ENCODE assay signal across 2 cellular contexts in the genomic region with DNA sequence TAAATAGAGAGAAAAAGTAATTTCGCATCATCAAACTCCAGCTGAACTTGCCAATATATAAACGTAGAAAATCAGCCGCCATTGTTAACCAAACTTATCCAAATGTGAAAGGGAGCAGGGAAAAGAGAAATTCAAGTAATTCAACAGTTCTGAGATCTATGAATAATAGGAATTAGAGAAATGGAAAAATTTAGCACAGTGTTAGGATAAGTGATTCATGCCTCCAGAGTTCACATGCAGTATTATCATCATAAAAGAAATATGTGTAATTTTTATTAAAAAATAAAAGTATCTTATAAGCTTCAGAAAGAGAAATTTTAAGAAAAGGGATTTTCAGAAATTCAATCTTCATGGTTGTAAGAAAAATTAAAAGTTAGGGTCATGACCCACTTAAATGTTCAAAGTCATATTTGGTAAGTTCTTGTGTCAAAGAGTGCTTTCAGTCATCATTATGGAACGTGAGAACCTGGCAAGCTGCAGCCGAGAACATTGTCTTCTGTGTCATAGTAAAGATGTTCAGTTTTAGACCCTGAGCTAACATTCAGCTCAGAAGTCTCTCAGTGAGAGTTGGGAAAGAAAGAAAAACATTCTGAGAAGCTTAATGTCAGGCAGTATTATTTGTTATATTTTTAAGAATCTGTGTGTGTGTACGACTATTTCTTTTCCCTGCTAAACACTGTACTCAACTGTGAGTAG.
TF ChIP-seq lines count a peak whose summit lies in the region.

No MANE protein-coding gene starts in this region.

TF ChIP-seq in SK-N-SH treated with all-trans-retinoic acid at 6 μM for 48 hours, 23 proteins besides CTCF, POLR2A, EP300 and RAD21 (continued from another document):
- TF ChIP-seq TSHZ2 (CRISPR knock-in tag; IDR thresholded peaks at IDR 0.05): no peak
- no peak for TF ChIP-seq ZFP30 (CRISPR knock-in tag; IDR thresholded peaks at IDR 0.05)
- no peak for TF ChIP-seq ZFP3 (CRISPR knock-in tag; IDR thresholded peaks at IDR 0.05)
- TF ChIP-seq RARB (CRISPR knock-in tag; IDR thresholded peaks at IDR 0.05): no peak
- no peak for TF ChIP-seq TCF4 (CRISPR knock-in tag; IDR thresholded peaks at IDR 0.05; ENCODE audit: borderline replicate concordance)
- TF ChIP-seq SNAI2 (CRISPR knock-in tag; IDR thresholded peaks at IDR 0.05): no peak
- no peak for TF ChIP-seq ZC3H10 (CRISPR knock-in tag; IDR thresholded peaks at IDR 0.05)
- no peak for TF ChIP-seq BACH2 (CRISPR knock-in tag; IDR thresholded peaks at IDR 0.05; ENCODE audit: borderline replicate concordance)
- TF ChIP-seq PPARA (CRISPR knock-in tag; IDR thresholded peaks at IDR 0.05; ENCODE audit: borderline replicate concordance): no peak

TF ChIP-seq in SK-N-SH, 30 proteins besides CTCF, POLR2A, EP300 and RAD21 (continued from another document):
- TF ChIP-seq, protein P1, sequence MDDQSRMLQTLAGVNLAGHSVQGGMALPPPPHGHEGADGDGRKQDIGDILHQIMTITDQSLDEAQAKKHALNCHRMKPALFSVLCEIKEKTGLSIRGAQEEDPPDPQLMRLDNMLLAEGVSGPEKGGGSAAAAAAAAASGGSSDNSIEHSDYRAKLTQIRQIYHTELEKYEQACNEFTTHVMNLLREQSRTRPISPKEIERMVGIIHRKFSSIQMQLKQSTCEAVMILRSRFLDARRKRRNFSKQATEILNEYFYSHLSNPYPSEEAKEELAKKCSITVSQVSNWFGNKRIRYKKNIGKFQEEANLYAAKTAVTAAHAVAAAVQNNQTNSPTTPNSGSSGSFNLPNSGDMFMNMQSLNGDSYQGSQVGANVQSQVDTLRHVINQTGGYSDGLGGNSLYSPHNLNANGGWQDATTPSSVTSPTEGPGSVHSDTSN (IDR thresholded peaks at IDR 0.05): no peak
- no peak for TF ChIP-seq FOXM1 (IDR thresholded peaks at IDR 0.05; ENCODE audit: low read depth)
- TF ChIP-seq GATA2 (CRISPR knock-in tag; IDR thresholded peaks at IDR 0.05): no peak
- TF ChIP-seq MAX (IDR thresholded peaks at IDR 0.05; ENCODE audit: low read depth): no peak
- TF ChIP-seq MEF2A (IDR thresholded peaks at IDR 0.05; ENCODE audit: borderline replicate concordance, low read depth): no peak
- TF ChIP-seq TAF1 (IDR thresholded peaks at IDR 0.05; ENCODE audit: borderline replicate concordance, low read depth, low read length): no peak
- TF ChIP-seq GABPA (IDR thresholded peaks at IDR 0.05; ENCODE audit: low read depth): no peak
- TF ChIP-seq RXRA (IDR thresholded peaks at IDR 0.05; ENCODE audit: borderline replicate concordance, low read depth): no peak
- TF ChIP-seq JUND (IDR thresholded peaks at IDR 0.05): no peak
